In genomic region chr5:98927242-98927987, GRCh38 we compare ENCODE assay signal across 8 cellular contexts. TPM values are rescaled to one million over a fixed set of nuclear protein-coding genes. Genes with fewer than 3 reads are reported as not detected.
DNase-seq lines count a peak whose midpoint lies in the region; ATAC-seq, FAIRE-seq and TF ChIP-seq lines count a peak whose summit lies in the region.

No MANE protein-coding gene starts in this region.

- H3K36me3 Mint-ChIP-seq in T-cell = peaks cover 22% of the 10 kb centered on the region

- FAIRE-seq in islet of Langerhans (lab: Jason Lieb, UNC) = peak; percentile 95

- DNase-seq in AG09319 (ENCODE audit: extremely low read depth, low read depth) (peak; percentile 19), T-cell (peak in 33 of 34 experiments; percentile 30 to 77 (median 65)), astrocyte of the spinal cord (ENCODE audit: low read depth, low spot score) (peak; percentile 72), HuH-7 (ENCODE audit: low spot score) (no peak)
- peak; percentile 26 to 41 for DNase-seq in stimulated activated CD4-positive, alpha-beta T cell treated with anti-CD3 and anti-CD28 coated beads, Interleukin-15, amount 100 ng/mL, for 1 hour (ENCODE audit: low read depth in 1 of 2, low spot score in 1 of 2)

- H3K4me1 Mint-ChIP-seq in T-cell = peaks cover 66 to 74% (median 69%) of the 10 kb centered on the region in 3 donors

- in situ Hi-C loops in astrocyte of the spinal cord (cut with HindIII; ENCODE audit: low sequenced_read_pairs) = no loop called here

- POLR2A ChIA-PET in T-cell (lab: Charles Lee) = interaction anchor here (0.5 to 4.1 kb wide), 5 partner anchors 9 to 117 kb away, joined by 3 to 27 read pairs (median 4); no protein-coding TSS in a partner anchor

- ATAC-seq in GM18861 (IDR thresholded peaks at IDR 0.05; ENCODE audit: unreplicated experiment) (peak; percentile 21), HG03565 (IDR thresholded peaks at IDR 0.05; ENCODE audit: unreplicated experiment) (peak; percentile 22), T-cell (replicated peaks in 1 of 4) (peak in 2 of 4 experiments; percentile 8 to 26)

- H3K27ac Mint-ChIP-seq in T-cell = peak overlapping the region; percentile 96 to 98

- peak overlapping the region; percentile 78 for H3K4me3 ChIP-seq in astrocyte of the spinal cord (ENCODE audit: low read depth, low read length)

- no peaks in the 10 kb centered on the region for H3K9me3 Mint-ChIP-seq in T-cell

- CTCF ChIA-PET in T-cell (lab: Charles Lee) = interaction anchor here (0.6 to 1.4 kb wide), 6 partner anchors 16 to 132 kb away, joined by 3 to 13 read pairs (median 4); no protein-coding TSS in a partner anchor

- TF ChIP-seq CTCF in AG09319 (IDR thresholded peaks at IDR 0.05; ENCODE audit: low read depth, low read length) (no peak), astrocyte of the spinal cord (IDR thresholded peaks at IDR 0.05; ENCODE audit: low read depth, low read length) (no peak)

- H3K4me3 Mint-ChIP-seq in T-cell = peak overlapping the region; percentile 92 to 97 (median 96)

- H3K27me3 Mint-ChIP-seq in T-cell = no peaks in the 10 kb centered on the region

RNA-seq across cellular contexts. Expression of gene CHD1, which starts 1.4 kb away (rescaled TPM):
- total RNA-seq in T-cell = 100 to 1,000 TPM in 2 of 5 donors, 10 to 100 TPM in 3; 61.5 to 150 (median 64.9) TPM
